1 cellular context compared by ENCODE assay signal in the genomic region with DNA sequence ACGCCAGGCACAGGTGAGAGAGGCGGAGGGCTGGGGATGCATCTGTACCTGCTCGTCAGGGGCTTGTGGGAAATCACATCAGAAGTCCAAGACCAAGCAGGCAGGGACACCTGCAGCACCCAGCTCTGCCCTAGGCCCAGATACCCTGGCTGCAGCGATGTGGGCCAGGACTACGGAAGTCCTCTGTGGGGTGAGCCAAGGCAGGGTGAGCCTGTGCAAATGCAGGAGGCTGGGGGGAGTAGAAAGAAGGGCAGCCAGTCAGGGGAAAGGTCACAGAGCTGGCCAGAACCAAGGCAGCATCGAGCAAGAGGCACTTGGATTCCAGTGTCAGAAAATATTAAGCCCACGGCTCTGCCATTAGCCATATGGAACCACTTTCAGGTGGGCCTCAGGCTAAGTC.
TF ChIP-seq lines count a peak whose summit lies in the region.

No MANE protein-coding gene starts in this region.

TF ChIP-seq in H1, 55 proteins besides CTCF, POLR2A, EP300 and RAD21:
- TF ChIP-seq, protein P1, sequence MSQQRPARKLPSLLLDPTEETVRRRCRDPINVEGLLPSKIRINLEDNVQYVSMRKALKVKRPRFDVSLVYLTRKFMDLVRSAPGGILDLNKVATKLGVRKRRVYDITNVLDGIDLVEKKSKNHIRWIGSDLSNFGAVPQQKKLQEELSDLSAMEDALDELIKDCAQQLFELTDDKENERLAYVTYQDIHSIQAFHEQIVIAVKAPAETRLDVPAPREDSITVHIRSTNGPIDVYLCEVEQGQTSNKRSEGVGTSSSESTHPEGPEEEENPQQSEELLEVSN (IDR thresholded peaks at IDR 0.05): no peak
- TF ChIP-seq SP2 (IDR thresholded peaks at IDR 0.05; ENCODE audit: low read length) (no peak), SIRT6 (IDR thresholded peaks at IDR 0.05; ENCODE audit: low read length) (no peak), RBBP5 (IDR thresholded peaks at IDR 0.05; ENCODE audit: borderline replicate concordance, low read depth, low read length) (no peak), CEBPB (IDR thresholded peaks at IDR 0.05; ENCODE audit: low read depth, low read length) (no peak), HDAC2 (IDR thresholded peaks at IDR 0.05; ENCODE audit: borderline replicate concordance in 1 of 2, low read depth in 2 of 2, low read length in 2 of 2) (no peak), GTF2F1 (IDR thresholded peaks at IDR 0.05; ENCODE audit: borderline replicate concordance, low read depth, low read length) (no peak), POU5F1 (IDR thresholded peaks at IDR 0.05; ENCODE audit: low read depth, low read length) (no peak), SIX5 (IDR thresholded peaks at IDR 0.05; ENCODE audit: low read depth, low read length) (no peak), SIN3A (conservative IDR thresholded peaks at IDR 0.05 in 1 of 2, IDR thresholded peaks at IDR 0.05 in 1 of 2; ENCODE audit: low read depth in 1 of 2, low read length in 2 of 2) (no peak)
- TF ChIP-seq, protein P2, sequence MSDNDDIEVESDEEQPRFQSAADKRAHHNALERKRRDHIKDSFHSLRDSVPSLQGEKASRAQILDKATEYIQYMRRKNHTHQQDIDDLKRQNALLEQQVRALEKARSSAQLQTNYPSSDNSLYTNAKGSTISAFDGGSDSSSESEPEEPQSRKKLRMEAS (IDR thresholded peaks at IDR 0.05): no peak
- TF ChIP-seq, protein P3, sequence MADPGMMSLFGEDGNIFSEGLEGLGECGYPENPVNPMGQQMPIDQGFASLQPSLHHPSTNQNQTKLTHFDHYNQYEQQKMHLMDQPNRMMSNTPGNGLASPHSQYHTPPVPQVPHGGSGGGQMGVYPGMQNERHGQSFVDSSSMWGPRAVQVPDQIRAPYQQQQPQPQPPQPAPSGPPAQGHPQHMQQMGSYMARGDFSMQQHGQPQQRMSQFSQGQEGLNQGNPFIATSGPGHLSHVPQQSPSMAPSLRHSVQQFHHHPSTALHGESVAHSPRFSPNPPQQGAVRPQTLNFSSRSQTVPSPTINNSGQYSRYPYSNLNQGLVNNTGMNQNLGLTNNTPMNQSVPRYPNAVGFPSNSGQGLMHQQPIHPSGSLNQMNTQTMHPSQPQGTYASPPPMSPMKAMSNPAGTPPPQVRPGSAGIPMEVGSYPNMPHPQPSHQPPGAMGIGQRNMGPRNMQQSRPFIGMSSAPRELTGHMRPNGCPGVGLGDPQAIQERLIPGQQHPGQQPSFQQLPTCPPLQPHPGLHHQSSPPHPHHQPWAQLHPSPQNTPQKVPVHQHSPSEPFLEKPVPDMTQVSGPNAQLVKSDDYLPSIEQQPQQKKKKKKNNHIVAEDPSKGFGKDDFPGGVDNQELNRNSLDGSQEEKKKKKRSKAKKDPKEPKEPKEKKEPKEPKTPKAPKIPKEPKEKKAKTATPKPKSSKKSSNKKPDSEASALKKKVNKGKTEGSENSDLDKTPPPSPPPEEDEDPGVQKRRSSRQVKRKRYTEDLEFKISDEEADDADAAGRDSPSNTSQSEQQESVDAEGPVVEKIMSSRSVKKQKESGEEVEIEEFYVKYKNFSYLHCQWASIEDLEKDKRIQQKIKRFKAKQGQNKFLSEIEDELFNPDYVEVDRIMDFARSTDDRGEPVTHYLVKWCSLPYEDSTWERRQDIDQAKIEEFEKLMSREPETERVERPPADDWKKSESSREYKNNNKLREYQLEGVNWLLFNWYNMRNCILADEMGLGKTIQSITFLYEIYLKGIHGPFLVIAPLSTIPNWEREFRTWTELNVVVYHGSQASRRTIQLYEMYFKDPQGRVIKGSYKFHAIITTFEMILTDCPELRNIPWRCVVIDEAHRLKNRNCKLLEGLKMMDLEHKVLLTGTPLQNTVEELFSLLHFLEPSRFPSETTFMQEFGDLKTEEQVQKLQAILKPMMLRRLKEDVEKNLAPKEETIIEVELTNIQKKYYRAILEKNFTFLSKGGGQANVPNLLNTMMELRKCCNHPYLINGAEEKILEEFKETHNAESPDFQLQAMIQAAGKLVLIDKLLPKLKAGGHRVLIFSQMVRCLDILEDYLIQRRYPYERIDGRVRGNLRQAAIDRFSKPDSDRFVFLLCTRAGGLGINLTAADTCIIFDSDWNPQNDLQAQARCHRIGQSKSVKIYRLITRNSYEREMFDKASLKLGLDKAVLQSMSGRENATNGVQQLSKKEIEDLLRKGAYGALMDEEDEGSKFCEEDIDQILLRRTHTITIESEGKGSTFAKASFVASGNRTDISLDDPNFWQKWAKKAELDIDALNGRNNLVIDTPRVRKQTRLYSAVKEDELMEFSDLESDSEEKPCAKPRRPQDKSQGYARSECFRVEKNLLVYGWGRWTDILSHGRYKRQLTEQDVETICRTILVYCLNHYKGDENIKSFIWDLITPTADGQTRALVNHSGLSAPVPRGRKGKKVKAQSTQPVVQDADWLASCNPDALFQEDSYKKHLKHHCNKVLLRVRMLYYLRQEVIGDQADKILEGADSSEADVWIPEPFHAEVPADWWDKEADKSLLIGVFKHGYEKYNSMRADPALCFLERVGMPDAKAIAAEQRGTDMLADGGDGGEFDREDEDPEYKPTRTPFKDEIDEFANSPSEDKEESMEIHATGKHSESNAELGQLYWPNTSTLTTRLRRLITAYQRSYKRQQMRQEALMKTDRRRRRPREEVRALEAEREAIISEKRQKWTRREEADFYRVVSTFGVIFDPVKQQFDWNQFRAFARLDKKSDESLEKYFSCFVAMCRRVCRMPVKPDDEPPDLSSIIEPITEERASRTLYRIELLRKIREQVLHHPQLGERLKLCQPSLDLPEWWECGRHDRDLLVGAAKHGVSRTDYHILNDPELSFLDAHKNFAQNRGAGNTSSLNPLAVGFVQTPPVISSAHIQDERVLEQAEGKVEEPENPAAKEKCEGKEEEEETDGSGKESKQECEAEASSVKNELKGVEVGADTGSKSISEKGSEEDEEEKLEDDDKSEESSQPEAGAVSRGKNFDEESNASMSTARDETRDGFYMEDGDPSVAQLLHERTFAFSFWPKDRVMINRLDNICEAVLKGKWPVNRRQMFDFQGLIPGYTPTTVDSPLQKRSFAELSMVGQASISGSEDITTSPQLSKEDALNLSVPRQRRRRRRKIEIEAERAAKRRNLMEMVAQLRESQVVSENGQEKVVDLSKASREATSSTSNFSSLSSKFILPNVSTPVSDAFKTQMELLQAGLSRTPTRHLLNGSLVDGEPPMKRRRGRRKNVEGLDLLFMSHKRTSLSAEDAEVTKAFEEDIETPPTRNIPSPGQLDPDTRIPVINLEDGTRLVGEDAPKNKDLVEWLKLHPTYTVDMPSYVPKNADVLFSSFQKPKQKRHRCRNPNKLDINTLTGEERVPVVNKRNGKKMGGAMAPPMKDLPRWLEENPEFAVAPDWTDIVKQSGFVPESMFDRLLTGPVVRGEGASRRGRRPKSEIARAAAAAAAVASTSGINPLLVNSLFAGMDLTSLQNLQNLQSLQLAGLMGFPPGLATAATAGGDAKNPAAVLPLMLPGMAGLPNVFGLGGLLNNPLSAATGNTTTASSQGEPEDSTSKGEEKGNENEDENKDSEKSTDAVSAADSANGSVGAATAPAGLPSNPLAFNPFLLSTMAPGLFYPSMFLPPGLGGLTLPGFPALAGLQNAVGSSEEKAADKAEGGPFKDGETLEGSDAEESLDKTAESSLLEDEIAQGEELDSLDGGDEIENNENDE (IDR thresholded peaks at IDR 0.05; ENCODE audit: insufficient replicate concordance, low read length): no peak
